In genomic region chr16:11233727-11234376, GRCh38 we compare ENCODE assay signal across 10 cellular contexts. TPM values are rescaled to one million over a fixed set of nuclear protein-coding genes. Genes with fewer than 3 reads are reported as not detected.
DNase-seq lines count a peak whose midpoint lies in the region; ATAC-seq, FAIRE-seq and TF ChIP-seq lines count a peak whose summit lies in the region.
"Had no signal": no experiment of that assay in that cellular context is flagged by ENCODE, and none has a peak within 500 bp of the region (broad histone marks: within the 10 kb centered on the region; RNA-seq: fewer than 3 reads in every experiment).

No MANE protein-coding gene starts in this region.

- no peaks in the 10 kb centered on the region for H3K27me3 Mint-ChIP-seq in stimulated activated naive B cell treated with anti-CD40 and anti-IgM and Interleukin-4, amounts not matched to agents 10 μg/mL and 1 μg/mL and 100 μg/mL, for 72 hours
- peaks cover 6% of the 10 kb centered on the region for H3K27me3 Mint-ChIP-seq in nephron progenitor cell (ENCODE audit: low read depth, poor library complexity)

- H2AFZ ChIP-seq in H1 (ENCODE audit: low read length) = no peak overlapping the region

- H3K79me2 ChIP-seq in H1 (ENCODE audit: control insufficient read depth in 1 of 2, insufficient read depth in 2 of 2, low read length in 2 of 2) = no peaks in the 10 kb centered on the region

- H3K23me2 ChIP-seq in H1 (ENCODE audit: low read depth, low read length) = no peaks in the 10 kb centered on the region

- TF ChIP-seq EP300 in H1 (IDR thresholded peaks at IDR 0.05; ENCODE audit: borderline replicate concordance in 1 of 2, low read depth in 2 of 2, low read length in 2 of 2) = no peak

- peak overlapping the region; percentile 96 for H3K27ac Mint-ChIP-seq in stimulated activated naive B cell treated with anti-CD40 and anti-IgM and Interleukin-4, amounts not matched to agents 10 μg/mL and 1 μg/mL and 100 μg/mL, for 72 hours
- no peak overlapping the region for H3K27ac Mint-ChIP-seq in nephron progenitor cell

- H3K36me3 ChIP-seq in H1 (ENCODE audit: control insufficient read depth in 2 of 4, insufficient read depth in 4 of 4, low read length in 3 of 4) = no peaks in the 10 kb centered on the region

- H3K4me2 ChIP-seq in H1 (ENCODE audit: insufficient read depth in 1 of 2, low read depth in 2 of 2, low read length in 2 of 2) = no peak overlapping the region

- H3K4ac ChIP-seq in H1 (replicated peaks; ENCODE audit: insufficient read length, low read depth, low read length) = no peak overlapping the region

- no peak overlapping the region for H2BK120ac ChIP-seq in H1 (replicated peaks; ENCODE audit: low read depth, low read length)

- FAIRE-seq in H1 (lab: Jason Lieb, UNC) = no peak

- no peak overlapping the region for H3K23ac ChIP-seq in H1 (ENCODE audit: insufficient read length)

- H3K9ac ChIP-seq in H1 (replicated peaks in 1 of 4; ENCODE audit: extremely low read depth in 1 of 4, low read depth in 3 of 4, low read length in 3 of 4) = no peak overlapping the region

- H3K27ac ChIP-seq in H1 (ENCODE audit: low read depth, low read length) = no peak overlapping the region
- H3K27ac ChIP-seq: psoas muscle had no signal

- peaks cover 36 to 58% of the 10 kb centered on the region in 2 donors for H3K4me1 Mint-ChIP-seq in stimulated activated naive B cell treated with anti-CD40 and anti-IgM and Interleukin-4, amounts not matched to agents 10 μg/mL and 1 μg/mL and 100 μg/mL, for 72 hours
- peaks cover 5% of the 10 kb centered on the region for H3K4me1 Mint-ChIP-seq in nephron progenitor cell

- no peak overlapping the region for H3K18ac ChIP-seq in H1 (ENCODE audit: extremely low read depth, low read length)

- H4K8ac ChIP-seq in H1 (ENCODE audit: extremely low read depth, insufficient read depth, low read length) = no peak overlapping the region

- no peak overlapping the region for H4K91ac ChIP-seq in H1 (replicated peaks; ENCODE audit: insufficient read length, low read length)

- H3K9me3 ChIP-seq in H1 (ENCODE audit: insufficient read depth in 2 of 2, low read depth in 1 of 2, low read length in 1 of 2) = 0 out of 4 replicates have a peak, but pooled peaks cover 0 to 3% of the 10 kb centered on the region in 2 experiments
- H3K9me3 ChIP-seq: psoas muscle had no signal

- H2AK5ac ChIP-seq in H1 (ENCODE audit: low read depth, low read length) = no peak overlapping the region

- no peaks in the 10 kb centered on the region for H3K9me3 Mint-ChIP-seq in stimulated activated naive B cell treated with anti-CD40 and anti-IgM and Interleukin-4, amounts not matched to agents 10 μg/mL and 1 μg/mL and 100 μg/mL, for 72 hours
- H3K9me3 Mint-ChIP-seq in nephron progenitor cell = no peaks in the 10 kb centered on the region

- H2BK5ac ChIP-seq in H1 (ENCODE audit: low read depth, low read length) = peak overlapping the region; percentile 60; the same call in 1 of the 2 replicates

- H2BK15ac ChIP-seq in H1 (ENCODE audit: low read length) = no peak overlapping the region

- H4K20me1 ChIP-seq in H1 (replicated peaks in 1 of 2; ENCODE audit: control insufficient read depth in 1 of 2, insufficient read depth in 2 of 2, low read length in 2 of 2) = no peaks in the 10 kb centered on the region

- H3K56ac ChIP-seq in H1 (replicated peaks; ENCODE audit: insufficient read length, low read depth, low read length) = no peak overlapping the region

- POLR2A ChIA-PET in H1 (lab: Charles Lee; ENCODE audit: partially characterized antibody) = interaction anchor here (1.1 kb wide), 1 partner anchor 126 kb away, joined by 3 read pairs; no protein-coding TSS in a partner anchor

- CTCF ChIA-PET in H1 (lab: Charles Lee; ENCODE audit: partially characterized antibody) = interaction anchor here (1.1 to 1.4 kb wide), 4 partner anchors 8 to 151 kb away, joined by 3 to 4 read pairs (median 4); no protein-coding TSS in a partner anchor

- H3K14ac ChIP-seq in H1 (ENCODE audit: insufficient read length) = no peak overlapping the region

- peak; percentile 80 for DNase-seq in MV-4-11 (lab: John Stamatoyannopoulos, UW)
- DNase-seq in activated CD4-positive, alpha-beta T cell treated with anti-CD3 and anti-CD28 coated beads, Interleukin-2, amount 50 U/mL, for 24 hours (ENCODE audit: low read depth in 1 of 2, low spot score in 1 of 2) = peak; percentile 50 to 73
- peak in 1 of 2 experiments; percentile 60 for DNase-seq in H1 (ENCODE audit: low read depth in 1 of 2, low spot score in 2 of 2)
- DNase-seq in stimulated activated naive B cell treated with anti-CD40 and anti-IgM and Interleukin-4, amounts not matched to agents 10 μg/mL and 1 μg/mL and 100 μg/mL, for 72 hours = peak; percentile 32
- DNase-seq in nephron progenitor cell = no peak
- DNase-seq in GM20000 (ENCODE audit: low spot score) = no peak
- no peak for DNase-seq in COLO668 (lab: John Stamatoyannopoulos, UW; ENCODE audit: unreplicated experiment)
- DNase-seq: NCI-H345 had no signal

- H3K36me3 Mint-ChIP-seq in stimulated activated naive B cell treated with anti-CD40 and anti-IgM and Interleukin-4, amounts not matched to agents 10 μg/mL and 1 μg/mL and 100 μg/mL, for 72 hours = no peaks in the 10 kb centered on the region
- H3K36me3 Mint-ChIP-seq in nephron progenitor cell (ENCODE audit: low read depth) = no peaks in the 10 kb centered on the region

- no peak for TF ChIP-seq POLR2A in H1 (IDR thresholded peaks at IDR 0.05; ENCODE audit: control extremely low read depth in 1 of 2, low read depth in 2 of 2, low read length in 2 of 2)

- no peak overlapping the region for H4K5ac ChIP-seq in H1 (ENCODE audit: insufficient read length, low read depth, low read length)

- H2BK12ac ChIP-seq in H1 (ENCODE audit: low read depth, low read length) = no peak overlapping the region

- peaks cover 0 to 4% (median 1%) of the 10 kb centered on the region in 4 experiments; a peak in 3 of 7 replicates for H3K4me1 ChIP-seq in H1 (replicated peaks in 1 of 4; ENCODE audit: control insufficient read depth in 3 of 4, insufficient read depth in 4 of 4, low read length in 3 of 4)
- H3K4me1 ChIP-seq: psoas muscle had no signal

- peak overlapping the region; percentile 41 to 78 for H3K4me3 Mint-ChIP-seq in stimulated activated naive B cell treated with anti-CD40 and anti-IgM and Interleukin-4, amounts not matched to agents 10 μg/mL and 1 μg/mL and 100 μg/mL, for 72 hours
- no peak overlapping the region for H3K4me3 Mint-ChIP-seq in nephron progenitor cell

- 84% methylated on average over 5 of the region's 8 CpGs; no CpG with 5 or more reads in 1 of the 2 experiments for WGBS in H1 (ENCODE audit: extremely low coverage in 1 of 2, insufficient coverage in 1 of 2, insufficient read length in 1 of 2, insufficient replicate concordance in 2 of 2, low coverage in 1 of 2, low lambda C conversion rate in 2 of 2, missing lambda C conversion rate in 1 of 2), 2 experiments

- H3K27me3 ChIP-seq in H1 (replicated peaks in 1 of 4; ENCODE audit: control insufficient read depth in 3 of 4, extremely low read depth in 1 of 4, insufficient read depth in 3 of 4, low read length in 3 of 4) = no peaks in the 10 kb centered on the region

- no peak overlapping the region for H2BK20ac ChIP-seq in H1 (ENCODE audit: low read length)

- H3K4me3 ChIP-seq in H1 (ENCODE audit: extremely low read depth in 1 of 4, insufficient read depth in 2 of 4, low read depth in 3 of 4, low read length in 4 of 4) = no peak overlapping the region
- H3K4me3 ChIP-seq: psoas muscle had no signal

- TF ChIP-seq CTCF in H1 (IDR thresholded peaks at IDR 0.05; ENCODE audit: control extremely low read depth in 1 of 3, insufficient read depth in 1 of 3, low read depth in 1 of 3, low read length in 3 of 3) (peak; percentile 11 to 37 (median 31)), nephron progenitor cell (IDR thresholded peaks at IDR 0.05) (no peak), GM20000 (IDR thresholded peaks at IDR 0.05; ENCODE audit: extremely low read depth, missing control alignments) (no peak)

- peak; percentile 29 to 44; a peak in 3 of 4 replicates for TF ChIP-seq RAD21 in H1 (IDR thresholded peaks at IDR 0.05 in 1 of 2, conservative IDR thresholded peaks at IDR 0.05 in 1 of 2; ENCODE audit: low read depth in 2 of 2, low read length in 2 of 2)

- peak; percentile 23 to 25 for ATAC-seq in stimulated activated naive B cell treated with anti-CD40 and anti-IgM and Interleukin-4, amounts not matched to agents 10 μg/mL and 1 μg/mL and 100 μg/mL, for 72 hours (replicated peaks)
- ATAC-seq in GM19324 (IDR thresholded peaks at IDR 0.05; ENCODE audit: low FRiP score, unreplicated experiment) = no peak
- ATAC-seq: psoas muscle had no signal

- H3K79me1 ChIP-seq in H1 (ENCODE audit: low read depth, low read length) = no peaks in the 10 kb centered on the region

RNA-seq across cellular contexts. Expression of gene SOCS1, which starts 22.2 kb away (rescaled TPM):
- 48.9 and 49.8 TPM in 2 replicates for total RNA-seq in H1 (2021; fragmentation: NEBNext Ultra II Directional; extraction: Animal tissue kit (Norgen Biotek cat#: 25700))
- 21.0 and 46.5 TPM in 2 replicates for polyA plus RNA-seq in H1 (2011; rRNA removed)
- polyA plus RNA-seq in H1 (2011; cell fraction: cytosol; rRNA removed) = 17.0 TPM
- polyA plus RNA-seq in H1 (2011; cell fraction: nucleus; rRNA removed) = 36.0 TPM
- polyA plus RNA-seq in H1 (2012, experiment 1 of 2) = 9.9 to 28.9 TPM (median 25.5 TPM) in 4 replicates
- polyA plus RNA-seq in H1 (2012, experiment 2 of 2) = 20.5 TPM
- 83.3 TPM for polyA plus RNA-seq in H1 (2013, experiment 1 of 2)
- polyA plus RNA-seq in H1 (2013, experiment 2 of 2) = 90.5 TPM
- polyA minus RNA-seq in H1 (2011; rRNA and poly(A)+ RNA removed) = 1.7 and 4.1 TPM in 2 replicates
- polyA minus RNA-seq in H1 (2011; cell fraction: cytosol; rRNA and poly(A)+ RNA removed) = 22.5 TPM
- polyA minus RNA-seq in H1 (2011; cell fraction: nucleus; rRNA and poly(A)+ RNA removed) = 60.0 TPM

RNA-seq across cellular contexts. Expression of gene TNP2, which starts 35.3 kb away (rescaled TPM):
- total RNA-seq in H1 (2021; fragmentation: NEBNext Ultra II Directional; extraction: Animal tissue kit (Norgen Biotek cat#: 25700)) = not detected in 2 replicates
- polyA plus RNA-seq in H1 (2011; rRNA removed) = not detected in 2 replicates
- polyA plus RNA-seq in H1 (2011; cell fraction: cytosol; rRNA removed) = not detected
- not detected for polyA plus RNA-seq in H1 (2011; cell fraction: nucleus; rRNA removed)
- not detected in 4 replicates for polyA plus RNA-seq in H1 (2012, experiment 1 of 2)
- polyA plus RNA-seq in H1 (2012, experiment 2 of 2) = not detected
- not detected for polyA plus RNA-seq in H1 (2013, experiment 1 of 2)
- polyA plus RNA-seq in H1 (2013, experiment 2 of 2) = not detected
- not detected in 2 replicates for polyA minus RNA-seq in H1 (2011; rRNA and poly(A)+ RNA removed)
- polyA minus RNA-seq in H1 (2011; cell fraction: cytosol; rRNA and poly(A)+ RNA removed) = not detected
- polyA minus RNA-seq in H1 (2011; cell fraction: nucleus; rRNA and poly(A)+ RNA removed) = not detected
- total RNA-seq: psoas muscle had no signal
- polyA plus RNA-seq: psoas muscle had no signal

RNA-seq across cellular contexts. Expression of gene PRM3, which starts 39.6 kb away (rescaled TPM):
- total RNA-seq in H1 (2021; fragmentation: NEBNext Ultra II Directional; extraction: Animal tissue kit (Norgen Biotek cat#: 25700)) = not detected in 2 replicates
- not detected in 2 replicates for polyA plus RNA-seq in H1 (2011; rRNA removed)
- polyA plus RNA-seq in H1 (2011; cell fraction: cytosol; rRNA removed) = not detected
- not detected for polyA plus RNA-seq in H1 (2011; cell fraction: nucleus; rRNA removed)
- not detected in 4 replicates for polyA plus RNA-seq in H1 (2012, experiment 1 of 2)
- not detected for polyA plus RNA-seq in H1 (2012, experiment 2 of 2)
- not detected for polyA plus RNA-seq in H1 (2013, experiment 1 of 2)
- polyA plus RNA-seq in H1 (2013, experiment 2 of 2) = not detected
- not detected in 2 replicates for polyA minus RNA-seq in H1 (2011; rRNA and poly(A)+ RNA removed)
- polyA minus RNA-seq in H1 (2011; cell fraction: cytosol; rRNA and poly(A)+ RNA removed) = not detected
- polyA minus RNA-seq in H1 (2011; cell fraction: nucleus; rRNA and poly(A)+ RNA removed) = not detected
- total RNA-seq: psoas muscle had no signal
- polyA plus RNA-seq: psoas muscle had no signal

RNA-seq across cellular contexts. Expression of gene PRM2, which starts 42.4 kb away (rescaled TPM):
- total RNA-seq in H1 (2021; fragmentation: NEBNext Ultra II Directional; extraction: Animal tissue kit (Norgen Biotek cat#: 25700)) = not detected in 2 replicates
- not detected in 2 replicates for polyA plus RNA-seq in H1 (2011; rRNA removed)
- not detected for polyA plus RNA-seq in H1 (2011; cell fraction: cytosol; rRNA removed)
- not detected for polyA plus RNA-seq in H1 (2011; cell fraction: nucleus; rRNA removed)
- not detected in 4 replicates for polyA plus RNA-seq in H1 (2012, experiment 1 of 2)
- polyA plus RNA-seq in H1 (2012, experiment 2 of 2) = not detected
- polyA plus RNA-seq in H1 (2013, experiment 1 of 2) = not detected
- polyA plus RNA-seq in H1 (2013, experiment 2 of 2) = not detected
- not detected in 2 replicates for polyA minus RNA-seq in H1 (2011; rRNA and poly(A)+ RNA removed)
- polyA minus RNA-seq in H1 (2011; cell fraction: cytosol; rRNA and poly(A)+ RNA removed) = not detected
- not detected for polyA minus RNA-seq in H1 (2011; cell fraction: nucleus; rRNA and poly(A)+ RNA removed)
- total RNA-seq: psoas muscle had no signal
- polyA plus RNA-seq: psoas muscle had no signal

RNA-seq across cellular contexts. Expression of gene PRM1, which starts 47.3 kb away (rescaled TPM):
- total RNA-seq in H1 (2021; fragmentation: NEBNext Ultra II Directional; extraction: Animal tissue kit (Norgen Biotek cat#: 25700)) = 0.82 and 0.92 TPM in 2 replicates
- 0.54 TPM in 1 of 2 replicates, not detected in the other for polyA plus RNA-seq in H1 (2011; rRNA removed)
- 0.65 TPM for polyA plus RNA-seq in H1 (2011; cell fraction: cytosol; rRNA removed)
- 0.47 TPM for polyA plus RNA-seq in H1 (2011; cell fraction: nucleus; rRNA removed)
- 0.60 to 1.1 TPM in 2 of 4 replicates, not detected in the others for polyA plus RNA-seq in H1 (2012, experiment 1 of 2)
- not detected for polyA plus RNA-seq in H1 (2012, experiment 2 of 2)
- polyA plus RNA-seq in H1 (2013, experiment 1 of 2) = 1.3 TPM
- 0.68 TPM for polyA plus RNA-seq in H1 (2013, experiment 2 of 2)
- not detected in 2 replicates for polyA minus RNA-seq in H1 (2011; rRNA and poly(A)+ RNA removed)
- polyA minus RNA-seq in H1 (2011; cell fraction: cytosol; rRNA and poly(A)+ RNA removed) = not detected
- not detected for polyA minus RNA-seq in H1 (2011; cell fraction: nucleus; rRNA and poly(A)+ RNA removed)
- total RNA-seq: psoas muscle had no signal
- polyA plus RNA-seq: psoas muscle had no signal

Comparison
In these comparisons a context has a peak if more than half of its experiments do, and no peak if none do; other contexts are left out.
1. DNase-seq: peak in MV-4-11 (single experiment), activated CD4-positive, alpha-beta T cell treated with anti-CD3 and anti-CD28 coated beads, Interleukin-2, amount 50 U/mL, for 24 hours (2 of 2) and stimulated activated naive B cell treated with anti-CD40 and anti-IgM and Interleukin-4, amounts not matched to agents 10 μg/mL and 1 μg/mL and 100 μg/mL, for 72 hours (single experiment); none in nephron progenitor cell (single experiment), GM20000 (single experiment) and COLO668 (single experiment).
2. CTCF ChIP-seq: peak in H1 (3 of 3); none in nephron progenitor cell (single experiment) and GM20000 (single experiment).